ENCODE assay signal across 8 cellular contexts in the genomic region with DNA sequence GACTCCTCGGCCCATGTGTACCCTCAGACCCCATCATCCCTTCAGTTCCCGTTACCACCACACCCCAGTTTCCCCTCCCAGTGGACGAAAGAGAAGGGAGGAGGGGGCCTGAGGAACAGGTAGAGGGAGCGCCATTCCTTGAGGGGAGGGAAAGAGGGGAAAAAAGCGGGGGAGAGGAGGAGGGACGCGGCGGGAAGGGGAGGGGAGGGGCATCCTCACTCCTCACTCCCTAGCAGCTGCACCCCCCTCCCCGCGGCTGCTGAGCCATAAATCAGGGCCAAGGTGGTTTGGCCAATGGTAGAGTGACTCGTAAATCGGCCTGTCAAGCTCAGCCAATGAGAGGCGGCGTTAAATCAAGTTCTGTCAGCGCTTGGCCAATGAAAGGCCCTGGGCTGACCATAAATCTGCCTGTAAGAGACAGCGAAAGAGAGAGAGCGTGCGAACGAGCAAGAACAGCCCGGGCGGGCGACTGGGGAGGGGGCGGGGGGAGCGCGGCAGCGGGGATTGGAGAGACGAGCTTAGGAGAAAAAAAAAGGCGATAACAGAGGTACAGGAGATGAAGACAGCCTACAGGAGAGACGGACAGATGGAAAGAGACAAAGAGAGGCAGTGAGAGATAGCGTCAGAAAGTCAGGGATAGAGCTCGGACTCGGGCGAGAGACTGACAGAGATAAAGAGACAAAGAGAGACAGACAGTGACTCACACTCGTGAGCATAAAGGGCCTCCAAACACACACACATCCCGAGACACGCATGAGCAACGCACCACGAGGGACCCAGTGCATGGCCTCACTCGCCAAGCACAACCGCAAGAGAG. TPM values are rescaled to one million over a fixed set of nuclear protein-coding genes. Genes with fewer than 3 reads are reported as not detected.
DNase-seq lines count a peak whose midpoint lies in the region; ATAC-seq and TF ChIP-seq lines count a peak whose summit lies in the region.

No MANE protein-coding gene starts in this region.

- TF ChIP-seq CTCF in OCI-LY3 (IDR thresholded peaks at IDR 0.05; ENCODE audit: low read depth, low read length): no peak

- no peaks in the 10 kb centered on the region for H3K9me3 ChIP-seq in OCI-LY3 (ENCODE audit: insufficient read depth, low read length)
- no peaks in the 10 kb centered on the region for H3K9me3 ChIP-seq in esophagus (ENCODE audit: control insufficient read depth in 2 of 2, insufficient read depth in 1 of 2, low read depth in 1 of 2, low read length in 1 of 2)
- no peaks in the 10 kb centered on the region for H3K9me3 ChIP-seq in mucosa of rectum (ENCODE audit: control insufficient read depth in 2 of 2, low read length in 2 of 2)

- H3K27ac ChIP-seq in OCI-LY3 (ENCODE audit: low read length): peak overlapping the region; percentile 63
- H3K27ac ChIP-seq in esophagus (ENCODE audit: low read depth in 2 of 2, low read length in 1 of 2): peak overlapping the region; percentile 78 to 89
- peak overlapping the region; percentile 80 to 83 for H3K27ac ChIP-seq in mucosa of rectum (ENCODE audit: low read depth in 2 of 2, low read length in 2 of 2)

- ATAC-seq in GM21529 (IDR thresholded peaks at IDR 0.05; ENCODE audit: unreplicated experiment): peak; percentile 97

- H4K20me1 ChIP-seq in OCI-LY3 (ENCODE audit: insufficient read depth, low read length): no peaks in the 10 kb centered on the region

- peak overlapping the region; percentile 81 for H2AFZ ChIP-seq in OCI-LY3 (ENCODE audit: low read depth, low read length)

- H3K27me3 ChIP-seq in OCI-LY3 (ENCODE audit: low read depth, low read length): no peaks in the 10 kb centered on the region
- no peaks in the 10 kb centered on the region for H3K27me3 ChIP-seq in esophagus (ENCODE audit: control insufficient read depth in 1 of 2, insufficient read depth in 2 of 2, low read length in 2 of 2)
- H3K27me3 ChIP-seq in mucosa of rectum (ENCODE audit: control insufficient read depth in 2 of 2, insufficient read depth in 2 of 2, low read length in 2 of 2): peaks cover 2 to 4% of the 10 kb centered on the region in 2 donors

- WGBS in esophagus, 2 donors: 1 to 2% methylated on average over 39 to 40 of the region's 40 CpGs

- H3K79me2 ChIP-seq in OCI-LY3 (ENCODE audit: low read length): no peaks in the 10 kb centered on the region

- H3K36me3 ChIP-seq in OCI-LY3 (replicated peaks; ENCODE audit: low read depth, low read length) (no peaks in the 10 kb centered on the region), esophagus (ENCODE audit: control insufficient read depth in 2 of 2, insufficient read depth in 2 of 2, low read length in 1 of 2) (no peaks in the 10 kb centered on the region), mucosa of rectum (ENCODE audit: control insufficient read depth in 2 of 2, insufficient read depth in 2 of 2, low read length in 2 of 2) (no peaks in the 10 kb centered on the region)

- peak overlapping the region; percentile 95 for H3K9ac ChIP-seq in OCI-LY3 (ENCODE audit: low read length)
- peak overlapping the region; percentile 72 to 82 for H3K9ac ChIP-seq in mucosa of rectum (ENCODE audit: low read depth in 1 of 2, low read length in 2 of 2)

- peak; percentile 98 for DNase-seq in DMS 273 treated with DMSO at 0.1 percent for 48 hours (lab: John Stamatoyannopoulos, UW)
- DNase-seq in HuH-7.5 (ENCODE audit: low spot score): peak; percentile 94
- DNase-seq in activated T-cell treated with anti-CD3 and anti-CD28 coated beads for 24 hours (ENCODE audit: low read depth): peak; percentile 91
- DNase-seq in stimulated activated CD8-positive, alpha-beta memory T cell treated with anti-CD3 and anti-CD28 coated beads, Interleukin-4, amount 100 ng/mL, for 4 hours (ENCODE audit: low read depth in 2 of 2, low spot score in 1 of 2): peak; percentile 86 to 88

- H3K4me3 ChIP-seq in OCI-LY3 (ENCODE audit: low read length) (peak overlapping the region; percentile 91), esophagus (ENCODE audit: low read depth in 1 of 2, low read length in 2 of 2) (peak overlapping the region; percentile 66 to 72), mucosa of rectum (ENCODE audit: low read length in 2 of 2) (peak overlapping the region; percentile 77 to 98)

- peaks cover 32% of the 10 kb centered on the region for H3K4me1 ChIP-seq in OCI-LY3 (ENCODE audit: low read length)
- no peaks in the 10 kb centered on the region for H3K4me1 ChIP-seq in esophagus (ENCODE audit: control insufficient read depth in 2 of 2, insufficient read depth in 2 of 2, low read length in 1 of 2)
- peaks cover 8 to 10% of the 10 kb centered on the region in 2 donors for H3K4me1 ChIP-seq in mucosa of rectum (ENCODE audit: control insufficient read depth in 2 of 2, insufficient read depth in 2 of 2, low read length in 2 of 2)

- peak overlapping the region; percentile 93 for H3K4me2 ChIP-seq in OCI-LY3 (ENCODE audit: low read length)

RNA-seq across cellular contexts. Expression of gene GPR84, which starts 5.1 kb away (rescaled TPM):
- polyA plus RNA-seq in esophagus: under 1 TPM; 0.29 TPM

RNA-seq across cellular contexts. Expression of gene ZNF385A, which starts 25.4 kb away (rescaled TPM):
- 10 to 100 TPM; 44.6 to 49.9 TPM for polyA plus RNA-seq in esophagus

RNA-seq across cellular contexts. Expression of gene COPZ1, which starts 34.2 kb away (rescaled TPM):
- 10 to 100 TPM; 48.8 to 85.0 TPM for polyA plus RNA-seq in esophagus

RNA-seq across cellular contexts. Expression of gene NFE2, which starts 58.3 kb away (rescaled TPM):
- under 1 TPM; 0.08 to 0.09 TPM for polyA plus RNA-seq in esophagus

RNA-seq across cellular contexts. Expression of gene ITGA5, which starts 59.9 kb away (rescaled TPM):
- 10 to 100 TPM; 20.0 to 42.8 TPM for polyA plus RNA-seq in esophagus

Comparison
In these comparisons a context has a peak if more than half of its experiments do, and no peak if none do; other contexts are left out.
1. Peak in every context shown above with its lines: DNase-seq, ATAC-seq, H3K4me3 ChIP-seq and H3K27ac ChIP-seq.